In the genomic region with DNA sequence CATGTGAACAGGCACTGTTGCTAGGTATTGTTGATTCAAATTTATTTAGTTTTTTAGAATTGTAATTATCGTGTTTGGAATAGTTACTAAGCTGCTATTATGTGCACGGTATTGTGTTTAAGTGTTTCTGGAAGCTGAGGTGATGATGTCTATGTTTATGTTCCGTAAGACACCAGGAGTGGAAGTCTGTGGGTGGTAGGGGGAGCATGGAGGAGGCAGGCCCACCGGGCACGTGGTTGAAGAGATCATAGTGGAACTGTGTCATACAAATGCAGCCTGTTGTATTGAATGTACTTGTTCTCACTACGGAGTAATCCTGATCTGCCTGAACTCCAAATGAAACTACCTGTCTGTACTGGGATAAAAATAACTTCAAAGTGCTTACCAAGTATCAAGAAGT, we compare ENCODE assay signal across 22 cellular contexts. TPM values are rescaled to one million over a fixed set of nuclear protein-coding genes. Genes with fewer than 3 reads are reported as not detected.
A peak's percentile ranks its signal among the peaks of the same experiment; 100 is the strongest.
DNase-seq lines count a peak whose midpoint lies in the region; ATAC-seq, FAIRE-seq and TF ChIP-seq lines count a peak whose summit lies in the region.
"Had no signal": no experiment of that assay in that cellular context is flagged by ENCODE, and none has a peak within 500 bp of the region (broad histone marks: within the 10 kb centered on the region; RNA-seq: fewer than 3 reads in every experiment).

No MANE protein-coding gene starts in this region.

- H3K18ac ChIP-seq in H1 (ENCODE audit: extremely low read depth, low read length) = no peak overlapping the region

- no peak overlapping the region for H3K23ac ChIP-seq in H1 (ENCODE audit: insufficient read length)

- ATAC-seq in Right ventricle myocardium superior (ENCODE audit: poor library complexity) (peak; percentile 15), left cardiac atrium (no peak), GM18519 (IDR thresholded peaks at IDR 0.05; ENCODE audit: low FRiP score, unreplicated experiment) (no peak)
- ATAC-seq: HCT116, K562 had no signal

- H3K79me1 ChIP-seq in H1 (ENCODE audit: low read depth, low read length) = no peaks in the 10 kb centered on the region

- TF ChIP-seq RAD21 in H1 (IDR thresholded peaks at IDR 0.05 in 1 of 2, conservative IDR thresholded peaks at IDR 0.05 in 1 of 2; ENCODE audit: low read depth in 2 of 2, low read length in 2 of 2) = no peak

- H2AK5ac ChIP-seq in H1 (ENCODE audit: low read depth, low read length) = no peak overlapping the region

- TF ChIP-seq CTCF in H1 (IDR thresholded peaks at IDR 0.05; ENCODE audit: control extremely low read depth in 1 of 3, insufficient read depth in 1 of 3, low read depth in 1 of 3, low read length in 3 of 3) (no peak), thyroid gland (IDR thresholded peaks at IDR 0.05) (no peak)

- H3K23me2 ChIP-seq in H1 (ENCODE audit: low read depth, low read length) = no peaks in the 10 kb centered on the region

- no peak overlapping the region for H2BK15ac ChIP-seq in H1 (ENCODE audit: low read length)

- intact Hi-C loops in Right ventricle myocardium superior (cut with DNase I) (no loop called here), left cardiac atrium (cut with DNase I) (no loop called here), thyroid gland (cut with DNase I) (no loop called here)

- no peak overlapping the region for H4K8ac ChIP-seq in H1 (ENCODE audit: extremely low read depth, insufficient read depth, low read length)

- no peak overlapping the region for H2BK5ac ChIP-seq in H1 (ENCODE audit: low read depth, low read length)

- 87 to 100% methylated on average over 1 to 6 of the region's 6 CpGs for WGBS in H1 (ENCODE audit: extremely low coverage in 1 of 2, insufficient coverage in 1 of 2, insufficient read length in 1 of 2, insufficient replicate concordance in 2 of 2, low coverage in 1 of 2, low lambda C conversion rate in 2 of 2, missing lambda C conversion rate in 1 of 2), 2 experiments
- WGBS in thyroid gland, 2 donors = 66 to 76% methylated on average over 6 of the region's 6 CpGs

- H3K27ac ChIP-seq in H1 (ENCODE audit: low read depth, low read length) (no peak overlapping the region), thyroid gland (peak overlapping the region; percentile 13 to 77 (median 66))
- H3K27ac ChIP-seq: C4-2B, HL-60 had no signal

- H4K20me1 ChIP-seq in H1 (replicated peaks in 1 of 2; ENCODE audit: control insufficient read depth in 1 of 2, insufficient read depth in 2 of 2, low read length in 2 of 2) = no peaks in the 10 kb centered on the region

- TF ChIP-seq EP300 in H1 (IDR thresholded peaks at IDR 0.05; ENCODE audit: borderline replicate concordance in 1 of 2, low read depth in 2 of 2, low read length in 2 of 2) = no peak

- H2BK120ac ChIP-seq in H1 (replicated peaks; ENCODE audit: low read depth, low read length) = no peak overlapping the region

- no peaks in the 10 kb centered on the region for H3K9me3 ChIP-seq in H1 (ENCODE audit: insufficient read depth in 2 of 2, low read depth in 1 of 2, low read length in 1 of 2)
- H3K9me3 ChIP-seq in thyroid gland = no peaks in the 10 kb centered on the region
- no peaks in the 10 kb centered on the region for H3K9me3 ChIP-seq in HAP-1
- H3K9me3 ChIP-seq: BE2C had no signal

- no peak overlapping the region for H3K14ac ChIP-seq in H1 (ENCODE audit: insufficient read length)

- no peaks in the 10 kb centered on the region for H3K79me2 ChIP-seq in H1 (ENCODE audit: control insufficient read depth in 1 of 2, insufficient read depth in 2 of 2, low read length in 2 of 2)

- TF ChIP-seq POLR2A in H1 (IDR thresholded peaks at IDR 0.05; ENCODE audit: control extremely low read depth in 1 of 2, low read depth in 2 of 2, low read length in 2 of 2) (no peak), thyroid gland (IDR thresholded peaks at IDR 0.05) (no peak)

- H3K4ac ChIP-seq in H1 (replicated peaks; ENCODE audit: insufficient read length, low read depth, low read length) = no peak overlapping the region

- no peak overlapping the region for H4K5ac ChIP-seq in H1 (ENCODE audit: insufficient read length, low read depth, low read length)

- H3K36me3 ChIP-seq in H1 (ENCODE audit: control insufficient read depth in 2 of 4, insufficient read depth in 4 of 4, low read length in 3 of 4) (no peaks in the 10 kb centered on the region), thyroid gland (no peaks in the 10 kb centered on the region), HAP-1 (replicated peaks) (no peaks in the 10 kb centered on the region)
- H3K36me3 ChIP-seq: BE2C had no signal

- H2BK12ac ChIP-seq in H1 (ENCODE audit: low read depth, low read length) = no peak overlapping the region

- POLR2A ChIA-PET in H1 (lab: Charles Lee; ENCODE audit: partially characterized antibody) = no interaction called here

- H3K9ac ChIP-seq in H1 (replicated peaks in 1 of 4; ENCODE audit: extremely low read depth in 1 of 4, low read depth in 3 of 4, low read length in 3 of 4) = no peak overlapping the region

- H4K91ac ChIP-seq in H1 (replicated peaks; ENCODE audit: insufficient read length, low read length) = no peak overlapping the region

- H3K27me3 ChIP-seq in H1 (replicated peaks in 1 of 4; ENCODE audit: control insufficient read depth in 3 of 4, extremely low read depth in 1 of 4, insufficient read depth in 3 of 4, low read length in 3 of 4) (no peaks in the 10 kb centered on the region), thyroid gland (no peaks in the 10 kb centered on the region), HAP-1 (ENCODE audit: low read depth) (no peaks in the 10 kb centered on the region)
- H3K27me3 ChIP-seq: BE2C had no signal

- H3K56ac ChIP-seq in H1 (replicated peaks; ENCODE audit: insufficient read length, low read depth, low read length) = no peak overlapping the region

- no peak overlapping the region for H3K4me3 ChIP-seq in H1 (ENCODE audit: extremely low read depth in 1 of 4, insufficient read depth in 2 of 4, low read depth in 3 of 4, low read length in 4 of 4)
- H3K4me3 ChIP-seq in thyroid gland (replicated peaks in 1 of 3) = no peak overlapping the region
- no peak overlapping the region for H3K4me3 ChIP-seq in HAP-1
- H3K4me3 ChIP-seq: K562 had no signal

- H3K4me1 ChIP-seq in H1 (replicated peaks in 1 of 4; ENCODE audit: control insufficient read depth in 3 of 4, insufficient read depth in 4 of 4, low read length in 3 of 4) (peaks cover 0 to 3% (median 0%) of the 10 kb centered on the region in 4 experiments; a peak in 1 of 7 replicates), thyroid gland (peaks cover 46 to 53% of the 10 kb centered on the region in 2 donors), HAP-1 (no peaks in the 10 kb centered on the region)
- H3K4me1 ChIP-seq: BE2C had no signal

- DNase-seq in Right ventricle myocardium superior (no peak), left cardiac atrium (no peak), NCI-H69 (lab: John Stamatoyannopoulos, UW) (peak; percentile 61), H1 (ENCODE audit: low read depth in 1 of 2, low spot score in 2 of 2) (no peak), thyroid gland (no peak), NCI-H226 (no peak), HAP-1 (ENCODE audit: low spot score in 2 of 2) (no peak)
- DNase-seq: ACHN; BE2C; CD4-positive, alpha-beta T cell; DMS153; DMS79; GDM1 had no signal

- peak overlapping the region; percentile 34; the same call in 1 of the 2 replicates for H2AFZ ChIP-seq in H1 (ENCODE audit: low read length)

- no peak for FAIRE-seq in H1 (lab: Jason Lieb, UNC)
- FAIRE-seq: A204.1, GM12892, GM18507, H54, K562 had no signal

- H3K4me2 ChIP-seq in H1 (ENCODE audit: insufficient read depth in 1 of 2, low read depth in 2 of 2, low read length in 2 of 2) = no peak overlapping the region

- in situ Hi-C loops in HAP-1 (cut with MboI; ENCODE audit: low sequenced_read_pairs) = no loop called here

- CTCF ChIA-PET in H1 (lab: Charles Lee; ENCODE audit: partially characterized antibody) = interaction anchor here (1.4 to 1.8 kb wide), 2 partner anchors 63 to 281 kb away, joined by 4 to 7 read pairs; no protein-coding TSS in a partner anchor

- no peak overlapping the region for H2BK20ac ChIP-seq in H1 (ENCODE audit: low read length)

TF ChIP-seq in H1, 55 proteins besides CTCF, POLR2A, EP300 and RAD21 (continues in another document):
- no peak for TF ChIP-seq CHD1 (IDR thresholded peaks at IDR 0.05; ENCODE audit: low read depth, low read length)
- TF ChIP-seq POLR2AphosphoS5 (IDR thresholded peaks at IDR 0.05; ENCODE audit: low read depth, low read length) = no peak
- TF ChIP-seq SIN3A (conservative IDR thresholded peaks at IDR 0.05 in 1 of 2, IDR thresholded peaks at IDR 0.05 in 1 of 2; ENCODE audit: low read depth in 1 of 2, low read length in 2 of 2) = no peak
- no peak for TF ChIP-seq CHD2 (IDR thresholded peaks at IDR 0.05; ENCODE audit: low read length)
- TF ChIP-seq SP4 (IDR thresholded peaks at IDR 0.05; ENCODE audit: low read length) = no peak
- no peak for TF ChIP-seq TEAD4 (IDR thresholded peaks at IDR 0.05; ENCODE audit: low read depth, low read length)
- TF ChIP-seq SP1 (IDR thresholded peaks at IDR 0.05; ENCODE audit: low read depth, low read length) = no peak
- TF ChIP-seq CBX8 (IDR thresholded peaks at IDR 0.05; ENCODE audit: borderline replicate concordance, low read depth, low read length) = no peak
- no peak for TF ChIP-seq ASH2L (IDR thresholded peaks at IDR 0.05; ENCODE audit: low read length)
- TF ChIP-seq BACH1 (IDR thresholded peaks at IDR 0.05; ENCODE audit: low read length) = no peak
- TF ChIP-seq ATF2 (IDR thresholded peaks at IDR 0.05; ENCODE audit: low read length) = no peak

RNA-seq across cellular contexts. Expression of gene STXBP6, which starts 36.1 kb away (rescaled TPM):
- total RNA-seq in Right ventricle myocardium superior (39.8 TPM), left cardiac atrium (10 to 100 TPM; 11.0 to 23.9 TPM), thyroid gland (100 to 1,000 TPM in 1 of 4 donors, 10 to 100 TPM in 3; 44.1 to 120 (median 67.4) TPM)
- 18.1 and 19.3 TPM in 2 replicates for total RNA-seq in H1 (2021; fragmentation: NEBNext Ultra II Directional; extraction: Animal tissue kit (Norgen Biotek cat#: 25700))
- polyA plus RNA-seq in H1 (2011; rRNA removed) = 6.0 and 9.4 TPM in 2 replicates
- polyA plus RNA-seq in H1 (2011; cell fraction: cytosol; rRNA removed) = 12.9 TPM
- polyA plus RNA-seq in H1 (2011; cell fraction: nucleus; rRNA removed) = 6.3 TPM
- 9.1 to 11.2 TPM (median 10.4 TPM) in 4 replicates for polyA plus RNA-seq in H1 (2012, experiment 1 of 2)
- polyA plus RNA-seq in H1 (2012, experiment 2 of 2) = 7.8 TPM
- 6.9 TPM for polyA plus RNA-seq in H1 (2013, experiment 1 of 2)
- polyA plus RNA-seq in H1 (2013, experiment 2 of 2) = 7.3 TPM
- 15.9 and 20.1 TPM in 2 replicates for polyA minus RNA-seq in H1 (2011; rRNA and poly(A)+ RNA removed)
- 10.1 TPM for polyA minus RNA-seq in H1 (2011; cell fraction: cytosol; rRNA and poly(A)+ RNA removed)
- 17.1 TPM for polyA minus RNA-seq in H1 (2011; cell fraction: nucleus; rRNA and poly(A)+ RNA removed)
- total RNA-seq: CD4-positive, alpha-beta T cell had no signal
